ENCODE assay signal across 8 cellular contexts in genomic region chr9:134449180-134449916, GRCh38.
DNase-seq lines count a peak whose midpoint lies in the region; ATAC-seq and TF ChIP-seq lines count a peak whose summit lies in the region.

No MANE protein-coding gene starts in this region.

- TF ChIP-seq CTCF in AG09309 (IDR thresholded peaks at IDR 0.05; ENCODE audit: control insufficient read depth, insufficient read depth, low read depth, low read length, missing control alignments): peak; percentile 98
- TF ChIP-seq CTCF in activated CD8-positive, alpha-beta T cell treated with anti-CD3 and anti-CD28 coated beads for 36 hours (IDR thresholded peaks at IDR 0.05): peak; percentile 75

- no peaks in the 10 kb centered on the region for H3K9me3 ChIP-seq in effector memory CD4-positive, alpha-beta T cell (ENCODE audit: control insufficient read depth, low read length)

- DNase-seq in AG09309 (ENCODE audit: low read depth) (peak; percentile 87), NCI-H748 treated with DMSO at 0.1 percent for 48 hours (lab: John Stamatoyannopoulos, UW) (peak; percentile 89), medulla oblongata (ENCODE audit: extremely low spot score) (peak; percentile 96)
- DNase-seq in activated CD8-positive, alpha-beta T cell treated with anti-CD3 and anti-CD28 coated beads for 36 hours: peak; percentile 91
- peak; percentile 69 to 76 (median 72) for DNase-seq in effector memory CD4-positive, alpha-beta T cell
- peak; percentile 56 to 74 for DNase-seq in stimulated activated CD8-positive, alpha-beta memory T cell treated with anti-CD3 and anti-CD28 coated beads, Interleukin-15, amount 100 ng/mL, for 4 hours (ENCODE audit: low read depth in 2 of 2)

- CTCF ChIA-PET in activated CD8-positive, alpha-beta T cell treated with anti-CD3 and anti-CD28 coated beads for 36 hours (lab: Charles Lee): interaction anchor here (0.6 to 3.0 kb wide), 36 partner anchors 7 to 332 kb away, joined by 3 to 20 read pairs (median 3); partner anchors contain the start of gene RNU6ATAC

- H3K4me3 Mint-ChIP-seq in activated CD8-positive, alpha-beta T cell treated with anti-CD3 and anti-CD28 coated beads for 36 hours: no peak overlapping the region

- ATAC-seq in GM18870 (IDR thresholded peaks at IDR 0.05; ENCODE audit: unreplicated experiment): peak; percentile 43
- peak; percentile 72 for ATAC-seq in HG03457 (IDR thresholded peaks at IDR 0.05; ENCODE audit: unreplicated experiment)
- peak; percentile 100 for ATAC-seq in activated CD8-positive, alpha-beta T cell treated with anti-CD3 and anti-CD28 coated beads for 36 hours

- no peaks in the 10 kb centered on the region for H3K27me3 ChIP-seq in effector memory CD4-positive, alpha-beta T cell (replicated peaks; ENCODE audit: control insufficient read depth, insufficient read depth, low read length, poor library complexity, severe bottlenecking)

- no peaks in the 10 kb centered on the region for H3K27me3 Mint-ChIP-seq in activated CD8-positive, alpha-beta T cell treated with anti-CD3 and anti-CD28 coated beads for 36 hours

- H3K36me3 ChIP-seq in effector memory CD4-positive, alpha-beta T cell (ENCODE audit: control insufficient read depth, insufficient read depth, low read length): no peaks in the 10 kb centered on the region

- peaks cover 3% of the 10 kb centered on the region for H3K4me1 Mint-ChIP-seq in activated CD8-positive, alpha-beta T cell treated with anti-CD3 and anti-CD28 coated beads for 36 hours (ENCODE audit: low read depth)

- no peak overlapping the region for H3K27ac ChIP-seq in effector memory CD4-positive, alpha-beta T cell (ENCODE audit: insufficient read depth, low read length, poor library complexity, severe bottlenecking)

- no peak overlapping the region for H3K4me3 ChIP-seq in AG09309 (ENCODE audit: control insufficient read depth, low read depth, low read length)
- H3K4me3 ChIP-seq in effector memory CD4-positive, alpha-beta T cell (ENCODE audit: insufficient read depth, low read depth, low read length, poor library complexity, severe bottlenecking): no peak overlapping the region

- H3K27ac Mint-ChIP-seq in activated CD8-positive, alpha-beta T cell treated with anti-CD3 and anti-CD28 coated beads for 36 hours: no peak overlapping the region

- H3K9me3 Mint-ChIP-seq in activated CD8-positive, alpha-beta T cell treated with anti-CD3 and anti-CD28 coated beads for 36 hours: peaks cover 7% of the 10 kb centered on the region

- H3K4me1 ChIP-seq in effector memory CD4-positive, alpha-beta T cell (ENCODE audit: control insufficient read depth, insufficient read depth, low read length, poor library complexity, severe bottlenecking): no peaks in the 10 kb centered on the region

- intact Hi-C loops in activated CD8-positive, alpha-beta T cell treated with anti-CD3 and anti-CD28 coated beads for 36 hours (cut with micrococcal nuclease): no loop called here

- no peaks in the 10 kb centered on the region for H3K36me3 Mint-ChIP-seq in activated CD8-positive, alpha-beta T cell treated with anti-CD3 and anti-CD28 coated beads for 36 hours (ENCODE audit: low read depth)

- POLR2A ChIA-PET in activated CD8-positive, alpha-beta T cell treated with anti-CD3 and anti-CD28 coated beads for 36 hours (lab: Charles Lee): interaction anchor here (0.7 to 2.2 kb wide), 3 partner anchors 41 to 284 kb away, joined by 3 to 7 read pairs (median 3); partner anchors contain the start of gene RNU6ATAC

Comparison
In these comparisons a context has a peak if more than half of its experiments do, and no peak if none do; other contexts are left out.
1. ATAC-seq: peak in every context shown above with its lines; median percentile 100 in activated CD8-positive, alpha-beta T cell treated with anti-CD3 and anti-CD28 coated beads for 36 hours; 72 in HG03457; 43 in GM18870.